ENCODE assay signal across 8 cellular contexts in genomic region chr15:66702770-66703539, GRCh38. TPM values are rescaled to one million over a fixed set of nuclear protein-coding genes. Genes with fewer than 3 reads are reported as not detected.
DNase-seq lines count a peak whose midpoint lies in the region; ATAC-seq and TF ChIP-seq lines count a peak whose summit lies in the region.

No MANE protein-coding gene starts in this region.

- H3K4me1 ChIP-seq in naive thymus-derived CD4-positive, alpha-beta T cell (ENCODE audit: control insufficient read depth in 2 of 2, insufficient read depth in 2 of 2, low read length in 2 of 2) = peaks cover 6 to 13% of the 10 kb centered on the region in 2 donors

- no peaks in the 10 kb centered on the region for H3K9me3 ChIP-seq in naive thymus-derived CD4-positive, alpha-beta T cell (ENCODE audit: control insufficient read depth in 2 of 3, low read length in 3 of 3)

- no peaks in the 10 kb centered on the region for H3K36me3 ChIP-seq in GM06990 (ENCODE audit: control insufficient read depth, insufficient read depth, low read length)
- no peaks in the 10 kb centered on the region for H3K36me3 ChIP-seq in naive thymus-derived CD4-positive, alpha-beta T cell (ENCODE audit: control insufficient read depth in 2 of 3, insufficient read depth in 3 of 3, low read length in 3 of 3)

- peaks cover 8% of the 10 kb centered on the region for H3K27me3 ChIP-seq in GM06990 (replicated peaks; ENCODE audit: control insufficient read depth, insufficient read depth, low read length)
- H3K27me3 ChIP-seq in naive thymus-derived CD4-positive, alpha-beta T cell (ENCODE audit: control insufficient read depth in 2 of 2, insufficient read depth in 2 of 2, low read length in 2 of 2) = peaks cover 5 to 7% of the 10 kb centered on the region in 2 donors

- CTCF ChIA-PET in naive thymus-derived CD4-positive, alpha-beta T cell (lab: Charles Lee) = interaction anchor here (0.7 to 1.0 kb wide), 2 partner anchors 9 to 84 kb away, joined by 3 read pairs; no protein-coding TSS in a partner anchor

- peak overlapping the region; percentile 73 to 95 (median 90) for H3K4me3 Mint-ChIP-seq in naive thymus-derived CD4-positive, alpha-beta T cell

- no peak for ATAC-seq in naive thymus-derived CD4-positive, alpha-beta T cell
- ATAC-seq in GM21447 (IDR thresholded peaks at IDR 0.05; ENCODE audit: unreplicated experiment) (no peak), HG03175 (IDR thresholded peaks at IDR 0.05; ENCODE audit: unreplicated experiment) (no peak), HG02870 (IDR thresholded peaks at IDR 0.05; ENCODE audit: unreplicated experiment) (no peak)

- H3K4me1 Mint-ChIP-seq in naive thymus-derived CD4-positive, alpha-beta T cell = peaks cover 10 to 22% (median 19%) of the 10 kb centered on the region in 7 donors

- H3K27ac ChIP-seq in naive thymus-derived CD4-positive, alpha-beta T cell (ENCODE audit: low read depth, low read length) = no peak overlapping the region

- H3K9me3 Mint-ChIP-seq in naive thymus-derived CD4-positive, alpha-beta T cell = peaks cover 0 to 1% (median 0%) of the 10 kb centered on the region in 11 donors

- peaks cover 6 to 27% (median 17%) of the 10 kb centered on the region in 5 donors for H3K27me3 Mint-ChIP-seq in naive thymus-derived CD4-positive, alpha-beta T cell

- intact Hi-C loops in naive thymus-derived CD4-positive, alpha-beta T cell (cut with micrococcal nuclease) = loop anchor here (1.0 to 5.0 kb wide), 6 partner anchors 48 to 1134 kb away; partner anchors contain the start of gene ZWILCH (in 1 of the 2)

- TF ChIP-seq CTCF in GM06990 (IDR thresholded peaks at IDR 0.05; ENCODE audit: insufficient read depth, low read length, poor library complexity, severe bottlenecking) = no peak

- POLR2A ChIA-PET in naive thymus-derived CD4-positive, alpha-beta T cell (lab: Charles Lee) = interaction anchor here (1.0 to 1.8 kb wide), 3 partner anchors 9 to 48 kb away, joined by 3 to 5 read pairs (median 4); no protein-coding TSS in a partner anchor

- H3K36me3 Mint-ChIP-seq in naive thymus-derived CD4-positive, alpha-beta T cell = no peaks in the 10 kb centered on the region

- peak overlapping the region; percentile 16; the same call in 1 of the 2 replicates for H3K4me3 ChIP-seq in GM06990 (replicated peaks; ENCODE audit: low read depth, low read length)
- peak overlapping the region; percentile 76 for H3K4me3 ChIP-seq in naive thymus-derived CD4-positive, alpha-beta T cell (ENCODE audit: low read length)

- DNase-seq in GM06990 (ENCODE audit: extremely low read depth, insufficient read length) (peak; percentile 24), dermis blood vessel endothelial cell (peak; percentile 45), EL (no peak)
- DNase-seq in naive thymus-derived CD4-positive, alpha-beta T cell = peak in 6 of 9 donors; percentile 8 to 41 (median 22)

- H3K27ac Mint-ChIP-seq in naive thymus-derived CD4-positive, alpha-beta T cell = peak overlapping the region in 2 of 9 donors; percentile 36 to 59

TF ChIP-seq in PFSK-1, 5 proteins besides CTCF, POLR2A, EP300 and RAD21:
- TF ChIP-seq SIN3A (IDR thresholded peaks at IDR 0.05; ENCODE audit: borderline replicate concordance, insufficient read depth, low read length) (peak; percentile 34; the same call in 1 of the 2 replicates), POLR2AphosphoS5 (IDR thresholded peaks at IDR 0.05; ENCODE audit: low read depth, low read length) (no peak)

RNA-seq across cellular contexts. Expression of gene SMAD6, which starts 0.9 kb away (rescaled TPM):
- 90.1 TPM for polyA plus RNA-seq in PFSK-1 (2012; ENCODE audit: insufficient read length, low read depth)
- 10.1 and 11.9 TPM in 2 replicates for total RNA-seq in dermis blood vessel endothelial cell
- under 1 TPM; 0.27 to 0.76 (median 0.40) TPM for total RNA-seq in naive thymus-derived CD4-positive, alpha-beta T cell
- polyA plus RNA-seq in naive thymus-derived CD4-positive, alpha-beta T cell = not detected
